Comparison of ENCODE assay signal across 18 cellular contexts in the genomic region with DNA sequence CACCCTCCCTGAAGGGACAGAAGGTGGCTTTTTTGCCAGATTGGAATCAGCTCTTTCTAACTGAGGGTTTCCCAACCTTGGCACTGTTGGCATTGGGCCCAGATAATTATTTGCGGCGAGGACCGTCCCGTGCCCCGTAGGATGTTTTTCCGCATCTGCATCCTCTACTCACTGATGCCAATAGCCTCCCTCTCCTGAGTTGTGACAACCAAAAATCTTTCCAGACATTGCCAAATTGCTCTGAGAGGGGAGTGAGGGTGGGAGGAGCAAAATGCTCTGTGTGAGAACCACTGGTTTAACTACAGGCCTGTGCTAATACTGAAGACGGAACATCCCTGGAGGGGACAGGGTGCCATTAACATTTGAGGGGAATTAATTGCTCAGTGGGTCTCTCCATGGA. TPM values are rescaled to one million over a fixed set of nuclear protein-coding genes. Genes with fewer than 3 reads are reported as not detected.
A peak's percentile ranks its signal among the peaks of the same experiment; 100 is the strongest.
DNase-seq lines count a peak whose midpoint lies in the region; TF ChIP-seq lines count a peak whose summit lies in the region.
"Had no signal": no experiment of that assay in that cellular context is flagged by ENCODE, and none has a peak within 500 bp of the region (broad histone marks: within the 10 kb centered on the region; RNA-seq: fewer than 3 reads in every experiment).

No MANE protein-coding gene starts in this region.

- no peak for TF ChIP-seq CTCF in fibroblast of pulmonary artery (IDR thresholded peaks at IDR 0.05; ENCODE audit: low read length, missing control alignments)
- no peak for TF ChIP-seq CTCF in sigmoid colon (IDR thresholded peaks at IDR 0.05)

- DNase-seq in DMS 273 (lab: John Stamatoyannopoulos, UW; ENCODE audit: unreplicated experiment) (peak; percentile 68), DMS 273 treated with DMSO at 0.1 percent for 48 hours (lab: John Stamatoyannopoulos, UW) (no peak), NT2/D1 (ENCODE audit: low read depth, low spot score) (no peak), fibroblast of pulmonary artery (ENCODE audit: low read depth) (peak; percentile 30), sigmoid colon (peak; percentile 21), COR-L47 (lab: John Stamatoyannopoulos, UW) (no peak), mesenteric fat pad (ENCODE audit: low spot score) (no peak), NCI-H526 (lab: John Stamatoyannopoulos, UW) (no peak)
- DNase-seq: CD4-positive, alpha-beta memory T cell; GDM1; MV-4-11; NCI-H1436 treated with DMSO at 0.1 percent for 48 hours; NK-92 treated with Interleukin-12 subunit alpha and Interleukin-12 subunit beta, amount 100 ng/mL, for 24 hours; OCI-M1; SJCRH30 had no signal

- H3K4me3 ChIP-seq in NT2/D1 (ENCODE audit: insufficient read length, low read depth) (no peak overlapping the region), fibroblast of pulmonary artery (replicated peaks; ENCODE audit: low read depth, low read length) (no peak overlapping the region), sigmoid colon (no peak overlapping the region)
- H3K4me3 ChIP-seq: K562, SJCRH30 had no signal

- WGBS in sigmoid colon, 2 donors, result 34 to 79% methylated on average over 7 of the region's 7 CpGs

- intact Hi-C loops in sigmoid colon (cut with DNase I), result no loop called here

- peaks cover 22% of the 10 kb centered on the region for H3K4me1 ChIP-seq in NT2/D1 (ENCODE audit: insufficient read depth, insufficient read length)
- no peaks in the 10 kb centered on the region for H3K4me1 ChIP-seq in sigmoid colon
- H3K4me1 ChIP-seq: SJCRH30 had no signal

- H3K9ac ChIP-seq in NT2/D1 (ENCODE audit: insufficient read length, low read depth), result peak overlapping the region; percentile 27

- TF ChIP-seq POLR2A in sigmoid colon (IDR thresholded peaks at IDR 0.05), result no peak

- no peaks in the 10 kb centered on the region for H3K36me3 ChIP-seq in NT2/D1 (ENCODE audit: insufficient read depth, insufficient read length, low read length)
- no peaks in the 10 kb centered on the region for H3K36me3 ChIP-seq in sigmoid colon
- H3K36me3 ChIP-seq: SJCRH30 had no signal

- no peak for TF ChIP-seq EP300 in sigmoid colon (IDR thresholded peaks at IDR 0.05)

- H3K27ac ChIP-seq in sigmoid colon, result no peak overlapping the region
- H3K27ac ChIP-seq: 22Rv1, RWPE1, SJCRH30 had no signal

- H3K9me3 ChIP-seq in NT2/D1 (ENCODE audit: insufficient read depth, low read length) (no peaks in the 10 kb centered on the region), sigmoid colon (no peaks in the 10 kb centered on the region)
- H3K9me3 ChIP-seq: SJCRH30 had no signal

- H3K27me3 ChIP-seq in NT2/D1 (ENCODE audit: insufficient read depth, insufficient read length), result peaks cover 2% of the 10 kb centered on the region
- no peaks in the 10 kb centered on the region for H3K27me3 ChIP-seq in sigmoid colon
- H3K27me3 ChIP-seq: SJCRH30 had no signal

RNA-seq across cellular contexts. Expression of gene GLI2, which starts 33.6 kb away (rescaled TPM):
- 1 to 10 TPM; 2.1 to 6.4 (median 2.9) TPM for total RNA-seq in sigmoid colon
- under 1 TPM; 0.23 to 0.76 (median 0.60) TPM for polyA plus RNA-seq in sigmoid colon
- total RNA-seq in mesenteric fat pad, result 4.1 TPM
- total RNA-seq: CD4-positive, alpha-beta memory T cell had no signal
- polyA plus RNA-seq: CD4-positive, alpha-beta memory T cell; K562 had no signal

Comparison
In these comparisons a context has a peak if more than half of its experiments do, and no peak if none do; other contexts are left out.
1. DNase-seq: peak in DMS 273 (single experiment), fibroblast of pulmonary artery (single experiment) and sigmoid colon (single experiment); none in DMS 273 treated with DMSO at 0.1 percent for 48 hours (single experiment), NT2/D1 (single experiment), COR-L47 (single experiment), mesenteric fat pad (single experiment) and NCI-H526 (0 of 2).